In the genomic region with DNA sequence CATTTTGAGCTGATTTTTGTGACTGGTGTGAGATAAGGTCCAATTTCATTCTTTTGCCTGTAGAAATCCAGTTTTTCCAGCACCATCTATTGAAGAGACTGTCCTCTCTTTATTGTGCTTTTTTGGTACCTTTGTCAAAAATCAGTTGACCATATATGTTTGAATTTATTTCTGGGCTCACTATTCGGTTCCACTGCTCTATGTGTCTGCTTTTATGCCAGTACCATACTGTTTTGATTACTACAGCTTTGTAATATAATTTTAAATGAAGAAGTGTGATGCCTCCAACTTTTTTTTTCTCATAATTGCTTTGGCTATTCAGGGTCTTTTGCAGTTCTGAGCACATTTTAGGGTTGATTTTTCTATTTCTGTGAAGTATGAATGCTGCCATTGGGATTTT, we compare ENCODE assay signal across 30 cellular contexts.
"Had no signal": no experiment of that assay in that cellular context is flagged by ENCODE, and none has a peak within 500 bp of the region (broad histone marks: within the 10 kb centered on the region; RNA-seq: fewer than 3 reads in every experiment).

No MANE protein-coding gene starts in this region.

- H3K4me3 Mint-ChIP-seq: natural killer cell; nephron; neural progenitor cell; stimulated activated memory B cell treated with anti-CD40 and anti-IgM and Interleukin-4, amounts not matched to agents 10 μg/mL and 1 μg/mL and 100 μg/mL, for 72 hours; stimulated activated naive CD8-positive, alpha-beta T cell treated with anti-CD3 and anti-CD28 coated beads, Interleukin-15, amount 100 ng/mL, for 72 hours; type B pancreatic cell had no signal

- H3K27me3 ChIP-seq: neural progenitor cell, ovary, right lobe of liver, sigmoid colon, suprapubic skin, testis, tibial artery, transverse colon, upper lobe of right lung, uterus had no signal

- DNase-seq: natural killer cell; occipital lobe; ovary; posterior cingulate gyrus; psoas muscle; right cardiac atrium; right lobe of liver; sigmoid colon; small intestine; stimulated activated CD4-positive, alpha-beta T cell treated with anti-CD3 and anti-CD28 coated beads, Interleukin-12 subunit alpha, Interleukin-12 subunit beta, amount 100 ng/mL, for 4 hours; stimulated activated CD4-positive, alpha-beta T cell treated with anti-CD3 and anti-CD28 coated beads, Interleukin-1b, Interleukin-23, amount 100 ng/mL, for 48 hours; stimulated activated CD4-positive, alpha-beta T cell treated with anti-CD3 and anti-CD28 coated beads, Interleukin-4, amount 100 ng/mL, for 1 hour; stimulated activated CD4-positive, alpha-beta T cell treated with anti-CD3 and anti-CD28 coated beads, Interleukin-4, amount 100 ng/mL, for 4 hours; stimulated activated CD8-positive, alpha-beta memory T cell treated with anti-CD3 and anti-CD28 coated beads, Interleukin-4, amount 100 ng/mL, for 48 hours; stimulated activated naive CD4-positive, alpha-beta T cell; stimulated activated naive CD8-positive, alpha-beta T cell treated with anti-CD3 and anti-CD28 coated beads, Interleukin-15, amount 100 ng/mL, for 72 hours; stimulated activated naive CD8-positive, alpha-beta T cell treated with anti-CD3 and anti-CD28 coated beads, Interleukin-15, Interleukin-2, amounts not matched to agents 100 U/mL and 50 U/mL, for 24 hours; substantia nigra; testis; tibial artery; transverse colon; upper lobe of right lung; uterus had no signal

- H3K36me3 Mint-ChIP-seq: natural killer cell; stimulated activated memory B cell treated with anti-CD40 and anti-IgM and Interleukin-4, amounts not matched to agents 10 μg/mL and 1 μg/mL and 100 μg/mL, for 72 hours; type B pancreatic cell had no signal

- H3K27me3 Mint-ChIP-seq: type B pancreatic cell had no signal

- FAIRE-seq: small intestine had no signal

- H3K4me2 ChIP-seq: neural progenitor cell had no signal

- H3K79me2 ChIP-seq: parathyroid adenoma had no signal

- H3K27ac Mint-ChIP-seq: natural killer cell; nephron; neural progenitor cell; progenitor cell of endocrine pancreas; stimulated activated memory B cell treated with anti-CD40 and anti-IgM and Interleukin-4, amounts not matched to agents 10 μg/mL and 1 μg/mL and 100 μg/mL, for 72 hours; stimulated activated naive CD8-positive, alpha-beta T cell treated with anti-CD3 and anti-CD28 coated beads, Interleukin-15, amount 100 ng/mL, for 72 hours; type B pancreatic cell had no signal

- H3K9ac ChIP-seq: neural progenitor cell, parathyroid adenoma had no signal

- H3K27ac ChIP-seq: neural progenitor cell, ovary, parathyroid adenoma, psoas muscle, right lobe of liver, sigmoid colon, suprapubic skin, testis, tibial artery, transverse colon, upper lobe of right lung, uterus had no signal

- ATAC-seq: natural killer cell; psoas muscle; right cardiac atrium; right lobe of liver; stimulated activated memory B cell treated with anti-CD40 and anti-IgM and Interleukin-4, amounts not matched to agents 10 μg/mL and 1 μg/mL and 100 μg/mL, for 72 hours; stimulated activated naive CD8-positive, alpha-beta T cell treated with anti-CD3 and anti-CD28 coated beads, Interleukin-15, amount 100 ng/mL, for 72 hours; stimulated activated naive CD8-positive, alpha-beta T cell treated with anti-CD3 and anti-CD28 coated beads, Interleukin-15, Interleukin-2, amounts not matched to agents 100 U/mL and 50 U/mL, for 24 hours; upper lobe of right lung had no signal

- H3K9me3 ChIP-seq: ovary, right lobe of liver, sigmoid colon, testis, tibial artery, upper lobe of right lung, uterus had no signal

- H2AFZ ChIP-seq: neural progenitor cell, parathyroid adenoma had no signal

- H3K4me1 Mint-ChIP-seq: nephron; stimulated activated memory B cell treated with anti-CD40 and anti-IgM and Interleukin-4, amounts not matched to agents 10 μg/mL and 1 μg/mL and 100 μg/mL, for 72 hours had no signal

- H3K4me1 ChIP-seq: neural progenitor cell, parathyroid adenoma, psoas muscle, right lobe of liver, suprapubic skin, testis, tibial artery, transverse colon, upper lobe of right lung, uterus had no signal

- H3K4me3 ChIP-seq: neural progenitor cell, ovary, psoas muscle, right lobe of liver, sigmoid colon, suprapubic skin, testis, tibial artery, transverse colon, upper lobe of right lung, uterus had no signal

- H3K36me3 ChIP-seq: neural progenitor cell, ovary, right lobe of liver, sigmoid colon, suprapubic skin, tibial artery, transverse colon, upper lobe of right lung, uterus had no signal
